ENCODE assay signal across 1 cellular context in genomic region chr17:7579001-7579838, GRCh38.
TF ChIP-seq lines count a peak whose summit lies in the region.

A gene with protein sequence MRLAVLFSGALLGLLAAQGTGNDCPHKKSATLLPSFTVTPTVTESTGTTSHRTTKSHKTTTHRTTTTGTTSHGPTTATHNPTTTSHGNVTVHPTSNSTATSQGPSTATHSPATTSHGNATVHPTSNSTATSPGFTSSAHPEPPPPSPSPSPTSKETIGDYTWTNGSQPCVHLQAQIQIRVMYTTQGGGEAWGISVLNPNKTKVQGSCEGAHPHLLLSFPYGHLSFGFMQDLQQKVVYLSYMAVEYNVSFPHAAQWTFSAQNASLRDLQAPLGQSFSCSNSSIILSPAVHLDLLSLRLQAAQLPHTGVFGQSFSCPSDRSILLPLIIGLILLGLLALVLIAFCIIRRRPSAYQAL (plus strand): TSS chr17:7579638. CDS start chr17:7579678, 40 bp downstream.

TF ChIP-seq in K562, 482 proteins besides CTCF, POLR2A, EP300 and RAD21 (continued from another document and continues in another):
- peak; percentile 48 for TF ChIP-seq CHD7 (IDR thresholded peaks at IDR 0.05; ENCODE audit: low read depth, low read length)
- no peak for TF ChIP-seq MEF2D (tag; conservative IDR thresholded peaks at IDR 0.05; ENCODE audit: low read depth)
- TF ChIP-seq E2F8 (IDR thresholded peaks at IDR 0.05; ENCODE audit: low read depth, partially characterized antibody), result peak; percentile 82
- no peak for TF ChIP-seq MLX (CRISPR knock-in tag; conservative IDR thresholded peaks at IDR 0.05)
- no peak for TF ChIP-seq SETDB1 (IDR thresholded peaks at IDR 0.05; ENCODE audit: low read length)
- TF ChIP-seq CREM (IDR thresholded peaks at IDR 0.05; ENCODE audit: low read depth), result no peak
- 0 out of 2 replicates have a peak, but pooled peaks have one; percentile 63 for TF ChIP-seq FOXP4 (CRISPR knock-in tag; IDR thresholded peaks at IDR 0.05; ENCODE audit: borderline replicate concordance)
- TF ChIP-seq ZBED1 (IDR thresholded peaks at IDR 0.05), result no peak
- peak; percentile 66; the same call in 1 of the 2 replicates for TF ChIP-seq MYNN (IDR thresholded peaks at IDR 0.05)
- no peak for TF ChIP-seq MYNN (CRISPR knock-in tag; IDR thresholded peaks at IDR 0.05)
- TF ChIP-seq, protein P1, sequence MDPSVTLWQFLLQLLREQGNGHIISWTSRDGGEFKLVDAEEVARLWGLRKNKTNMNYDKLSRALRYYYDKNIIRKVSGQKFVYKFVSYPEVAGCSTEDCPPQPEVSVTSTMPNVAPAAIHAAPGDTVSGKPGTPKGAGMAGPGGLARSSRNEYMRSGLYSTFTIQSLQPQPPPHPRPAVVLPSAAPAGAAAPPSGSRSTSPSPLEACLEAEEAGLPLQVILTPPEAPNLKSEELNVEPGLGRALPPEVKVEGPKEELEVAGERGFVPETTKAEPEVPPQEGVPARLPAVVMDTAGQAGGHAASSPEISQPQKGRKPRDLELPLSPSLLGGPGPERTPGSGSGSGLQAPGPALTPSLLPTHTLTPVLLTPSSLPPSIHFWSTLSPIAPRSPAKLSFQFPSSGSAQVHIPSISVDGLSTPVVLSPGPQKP (CRISPR knock-in tag; IDR thresholded peaks at IDR 0.05), result no peak
- TF ChIP-seq GTF3C2 (IDR thresholded peaks at IDR 0.05; ENCODE audit: borderline replicate concordance, extremely low read depth, insufficient read length), result no peak
- no peak for TF ChIP-seq DNMT1 (IDR thresholded peaks at IDR 0.05)
- TF ChIP-seq RAD51 (IDR thresholded peaks at IDR 0.05; ENCODE audit: borderline replicate concordance, low read depth), result peak; percentile 34; the same call in 1 of the 2 replicates
- 0 out of 2 replicates have a peak, but pooled peaks have one; percentile 35 for TF ChIP-seq ZNF77 (CRISPR knock-in tag; IDR thresholded peaks at IDR 0.05)
- no peak for TF ChIP-seq ZSCAN29 (IDR thresholded peaks at IDR 0.05)
- TF ChIP-seq, protein P2, sequence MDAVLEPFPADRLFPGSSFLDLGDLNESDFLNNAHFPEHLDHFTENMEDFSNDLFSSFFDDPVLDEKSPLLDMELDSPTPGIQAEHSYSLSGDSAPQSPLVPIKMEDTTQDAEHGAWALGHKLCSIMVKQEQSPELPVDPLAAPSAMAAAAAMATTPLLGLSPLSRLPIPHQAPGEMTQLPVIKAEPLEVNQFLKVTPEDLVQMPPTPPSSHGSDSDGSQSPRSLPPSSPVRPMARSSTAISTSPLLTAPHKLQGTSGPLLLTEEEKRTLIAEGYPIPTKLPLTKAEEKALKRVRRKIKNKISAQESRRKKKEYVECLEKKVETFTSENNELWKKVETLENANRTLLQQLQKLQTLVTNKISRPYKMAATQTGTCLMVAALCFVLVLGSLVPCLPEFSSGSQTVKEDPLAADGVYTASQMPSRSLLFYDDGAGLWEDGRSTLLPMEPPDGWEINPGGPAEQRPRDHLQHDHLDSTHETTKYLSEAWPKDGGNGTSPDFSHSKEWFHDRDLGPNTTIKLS (IDR thresholded peaks at IDR 0.05; ENCODE audit: borderline replicate concordance, low read depth), result no peak
- no peak for TF ChIP-seq ZNF324 (CRISPR knock-in tag; IDR thresholded peaks at IDR 0.05)
- no peak for TF ChIP-seq NFE2L1 (tag; IDR thresholded peaks at IDR 0.05; ENCODE audit: borderline replicate concordance, low read depth)
